Comparison of ENCODE assay signal across 1 cellular context in genomic region chr15:66765478-66766281, GRCh38.
TF ChIP-seq lines count a peak whose summit lies in the region.

No MANE protein-coding gene starts in this region.

TF ChIP-seq in IMR-90, 13 proteins besides CTCF, POLR2A, EP300 and RAD21 (continued from another document):
- no peak for TF ChIP-seq CHD1 (IDR thresholded peaks at IDR 0.05; ENCODE audit: low read depth, low read length)
- TF ChIP-seq RFX5 (IDR thresholded peaks at IDR 0.05; ENCODE audit: low read depth, low read length), result no peak
- TF ChIP-seq BHLHE40 (IDR thresholded peaks at IDR 0.05; ENCODE audit: low read depth, low read length), result no peak
- TF ChIP-seq USF2 (IDR thresholded peaks at IDR 0.05; ENCODE audit: low read depth, low read length), result no peak
- no peak for TF ChIP-seq MAFK (IDR thresholded peaks at IDR 0.05; ENCODE audit: low read depth, low read length)
- TF ChIP-seq NFE2L2 (IDR thresholded peaks at IDR 0.05; ENCODE audit: low read depth, low read length), result no peak
